In the genomic region with DNA sequence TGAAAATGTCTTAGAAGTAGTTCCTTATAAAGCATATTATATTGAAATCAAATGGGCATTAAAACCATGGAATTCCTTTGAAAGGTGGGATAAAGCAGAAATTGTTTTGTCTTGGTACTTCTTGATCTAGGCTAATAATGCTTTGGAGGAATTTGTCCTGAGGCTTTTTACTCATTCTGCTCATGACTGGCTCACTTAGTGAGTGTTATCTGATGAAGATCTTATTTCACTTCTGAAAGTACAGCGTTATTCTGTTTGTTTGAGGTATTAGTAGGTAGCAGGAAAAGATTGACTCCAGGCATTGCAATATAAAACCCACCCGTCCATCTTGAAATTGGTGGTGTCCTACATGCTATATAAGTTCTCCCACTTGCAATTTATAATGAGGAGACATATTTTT, we compare ENCODE assay signal across 23 cellular contexts. TPM values are rescaled to one million over a fixed set of nuclear protein-coding genes. Genes with fewer than 3 reads are reported as not detected.
DNase-seq lines count a peak whose midpoint lies in the region; ATAC-seq and TF ChIP-seq lines count a peak whose summit lies in the region.
"Had no signal": no experiment of that assay in that cellular context is flagged by ENCODE, and none has a peak within 500 bp of the region (broad histone marks: within the 10 kb centered on the region; RNA-seq: fewer than 3 reads in every experiment).

No MANE protein-coding gene starts in this region.

- H3K4me3 ChIP-seq in KMS-11 (IDR thresholded peaks at IDR 0.05; ENCODE audit: insufficient read depth, low read depth, low read length) (no peak overlapping the region), adipocyte (ENCODE audit: low read length) (no peak overlapping the region), kidney epithelial cell (ENCODE audit: low read depth, low read length) (no peak overlapping the region), H7 (ENCODE audit: insufficient read depth, low read depth, low read length) (no peak overlapping the region)
- H3K4me3 ChIP-seq: pancreas, SJSA1, tibial artery had no signal

- peaks cover 0 to 9% (median 0%) of the 10 kb centered on the region in 3 donors for H3K9me3 Mint-ChIP-seq in T-cell
- H3K9me3 Mint-ChIP-seq: activated naive CD4-positive, alpha-beta T cell treated with anti-CD3 and anti-CD28 coated beads, Interleukin-2, amount 50 U/mL, for 24 hours; natural killer cell treated with Interleukin-12 subunit alpha and Interleukin-12 subunit beta and Interleukin-15 and Interleukin-18, amount 100 ng/mL, for 72 hours had no signal

- H3K27me3 Mint-ChIP-seq in T-cell: no peaks in the 10 kb centered on the region
- H3K27me3 Mint-ChIP-seq: activated naive CD4-positive, alpha-beta T cell treated with anti-CD3 and anti-CD28 coated beads, Interleukin-2, amount 50 U/mL, for 24 hours; memory B cell; natural killer cell treated with Interleukin-12 subunit alpha and Interleukin-12 subunit beta and Interleukin-15 and Interleukin-18, amount 100 ng/mL, for 72 hours had no signal

- peak; percentile 84 for DNase-seq in ELR (ENCODE audit: low read depth)
- DNase-seq in adipocyte (ENCODE audit: low read depth): peak; percentile 59
- DNase-seq in kidney epithelial cell (ENCODE audit: low read depth): peak; percentile 18
- no peak for DNase-seq in amniotic stem cell (lab: John Stamatoyannopoulos, UW)
- DNase-seq in H7: no peak
- no peak for DNase-seq in T-cell
- DNase-seq in iPS-NIHi11 (ENCODE audit: low spot score): no peak
- DNase-seq: activated CD8-positive, alpha-beta memory T cell treated with anti-CD3 and anti-CD28 coated beads for 24 hours; CD8-positive, alpha-beta memory T cell; DMS79; endodermal cell; islet precursor cell; NCI-H1092 treated with DMSO at 0.1 percent for 48 hours; NCI-H526 treated with DMSO at 0.1 percent for 48 hours; pancreas; stimulated activated naive CD4-positive, alpha-beta T cell; tibial artery had no signal

- H3K27me3 ChIP-seq in KMS-11 (ENCODE audit: insufficient read depth, low read depth) (no peaks in the 10 kb centered on the region), adipocyte (replicated peaks; ENCODE audit: control insufficient read depth, insufficient read depth, low read length) (no peaks in the 10 kb centered on the region), kidney epithelial cell (ENCODE audit: control insufficient read depth, insufficient read depth, low read length) (no peaks in the 10 kb centered on the region), H7 (ENCODE audit: control insufficient read depth, insufficient read depth, low read length) (no peaks in the 10 kb centered on the region)
- H3K27me3 ChIP-seq: pancreas, SJSA1, tibial artery had no signal

- H3K27ac ChIP-seq in KMS-11: no peak overlapping the region
- H3K27ac ChIP-seq: pancreas, SJSA1, tibial artery had no signal

- H3K36me3 Mint-ChIP-seq in T-cell: peaks cover 49% of the 10 kb centered on the region

- H3K4me1 Mint-ChIP-seq in T-cell: peaks cover 0 to 10% (median 8%) of the 10 kb centered on the region in 3 donors

- no peaks in the 10 kb centered on the region for H3K79me2 ChIP-seq in KMS-11 (ENCODE audit: insufficient read depth, low read depth)

- no peak overlapping the region for H3K9ac ChIP-seq in KMS-11
- H3K9ac ChIP-seq in adipocyte (ENCODE audit: low read length): no peak overlapping the region

- TF ChIP-seq CTCF in KMS-11 (conservative IDR thresholded peaks at IDR 0.05; ENCODE audit: low read depth, low read length) (no peak), kidney epithelial cell (IDR thresholded peaks at IDR 0.05; ENCODE audit: insufficient read depth, low read length, poor library complexity, severe bottlenecking) (no peak)

- POLR2A ChIA-PET in T-cell (lab: Charles Lee): no interaction called here

- ATAC-seq in T-cell (replicated peaks in 1 of 4): no peak
- ATAC-seq: activated CD4-positive, CD25-positive, alpha-beta regulatory T cell treated with anti-CD3 and anti-CD28 coated beads, Interleukin-2, amount 50 U/mL, for 24 hours; natural killer cell treated with Interleukin-12 subunit alpha and Interleukin-12 subunit beta and Interleukin-15 and Interleukin-18, amount 100 ng/mL, for 72 hours; pancreas had no signal

- peaks cover 15% of the 10 kb centered on the region for H3K4me1 ChIP-seq in KMS-11 (ENCODE audit: low read depth, poor library complexity, severe bottlenecking)
- no peaks in the 10 kb centered on the region for H3K4me1 ChIP-seq in adipocyte (ENCODE audit: control insufficient read depth, insufficient read depth, low read length)
- H3K4me1 ChIP-seq: pancreas, SJSA1, tibial artery had no signal

- H2AFZ ChIP-seq in KMS-11 (ENCODE audit: low read depth): no peak overlapping the region

- H3K4me2 ChIP-seq in KMS-11: peak overlapping the region; percentile 20; the same call in 1 of the 2 replicates

- CTCF ChIA-PET in T-cell (lab: Charles Lee): no interaction called here

- H3K36me3 ChIP-seq in KMS-11 (ENCODE audit: insufficient read depth) (no peaks in the 10 kb centered on the region), adipocyte (ENCODE audit: control insufficient read depth, insufficient read depth, low read length, severe bottlenecking) (no peaks in the 10 kb centered on the region), kidney epithelial cell (ENCODE audit: control insufficient read depth, insufficient read depth, low read length) (no peaks in the 10 kb centered on the region), H7 (replicated peaks; ENCODE audit: control insufficient read depth, insufficient read depth, low read length) (no peaks in the 10 kb centered on the region)
- H3K36me3 ChIP-seq: pancreas, SJSA1, tibial artery had no signal

- no peaks in the 10 kb centered on the region for H4K20me1 ChIP-seq in KMS-11 (ENCODE audit: insufficient read depth)

- H3K27ac Mint-ChIP-seq in T-cell: no peak overlapping the region
- H3K27ac Mint-ChIP-seq: activated naive CD4-positive, alpha-beta T cell treated with anti-CD3 and anti-CD28 coated beads, Interleukin-2, amount 50 U/mL, for 24 hours; CD8-positive, alpha-beta memory T cell; endodermal cell; memory B cell; natural killer cell treated with Interleukin-12 subunit alpha and Interleukin-12 subunit beta and Interleukin-15 and Interleukin-18, amount 100 ng/mL, for 72 hours had no signal

- no peaks in the 10 kb centered on the region for H3K9me3 ChIP-seq in adipocyte (ENCODE audit: control insufficient read depth, low read length)
- H3K9me3 ChIP-seq: pancreas, SJSA1, tibial artery had no signal

- H3K4me3 Mint-ChIP-seq in T-cell: no peak overlapping the region
- H3K4me3 Mint-ChIP-seq: activated naive CD4-positive, alpha-beta T cell treated with anti-CD3 and anti-CD28 coated beads, Interleukin-2, amount 50 U/mL, for 24 hours; CD8-positive, alpha-beta memory T cell; endodermal cell; memory B cell; natural killer cell treated with Interleukin-12 subunit alpha and Interleukin-12 subunit beta and Interleukin-15 and Interleukin-18, amount 100 ng/mL, for 72 hours had no signal

RNA-seq across cellular contexts. Expression of gene C12orf71, which starts 5.4 kb away (rescaled TPM):
- not detected in 2 replicates for total RNA-seq in kidney epithelial cell
- total RNA-seq in H7 (2014; rRNA removed; shearing (Covaris generic)): not detected in 2 replicates
- not detected for total RNA-seq in T-cell
- total RNA-seq: CD8-positive, alpha-beta memory T cell; endodermal cell; natural killer cell treated with Interleukin-12 subunit alpha and Interleukin-12 subunit beta and Interleukin-15 and Interleukin-18, amount 100 ng/mL, for 72 hours; pancreas; SJSA1 had no signal

RNA-seq across cellular contexts. Expression of gene MED21, which starts 54.6 kb away (rescaled TPM):
- total RNA-seq in kidney epithelial cell: 27.7 and 35.3 TPM in 2 replicates
- total RNA-seq in H7 (2014; rRNA removed; shearing (Covaris generic)): 35.2 and 43.2 TPM in 2 replicates
- total RNA-seq in T-cell: 10 to 100 TPM; 45.8 to 78.7 (median 47.5) TPM

Comparison
In these comparisons a context has a peak if more than half of its experiments do, and no peak if none do; other contexts are left out.
1. DNase-seq: peak in ELR (single experiment), adipocyte (single experiment) and kidney epithelial cell (single experiment); none in amniotic stem cell (single experiment), H7 (single experiment), T-cell (0 of 34) and iPS-NIHi11 (single experiment).